25 cellular contexts compared by ENCODE assay signal in genomic region chr14:100786131-100786530, GRCh38. TPM values are rescaled to one million over a fixed set of nuclear protein-coding genes. Genes with fewer than 3 reads are reported as not detected.
DNase-seq lines count a peak whose midpoint lies in the region.
"Had no signal": no experiment of that assay in that cellular context is flagged by ENCODE, and none has a peak within 500 bp of the region (broad histone marks: within the 10 kb centered on the region; RNA-seq: fewer than 3 reads in every experiment).

No MANE protein-coding gene starts in this region.

- no peaks in the 10 kb centered on the region for H3K36me3 ChIP-seq in SJCRH30
- H3K36me3 ChIP-seq: gastrocnemius medialis had no signal

- no peak overlapping the region for H3K4me3 ChIP-seq in SJCRH30
- H3K4me3 ChIP-seq: gastrocnemius medialis, skin epidermis had no signal

- peak; percentile 67 for DNase-seq in NCI-H146 (lab: John Stamatoyannopoulos, UW)
- peak; percentile 74 to 82 for DNase-seq in SJCRH30
- DNase-seq in hypothalamus (lab: John Stamatoyannopoulos, UW): peak in 27 of 51 donors; percentile 5 to 64 (median 29)
- peak; percentile 73 for DNase-seq in pons (ENCODE audit: low spot score)
- DNase-seq in NCI-H1930 (lab: John Stamatoyannopoulos, UW): no peak
- no peak for DNase-seq in NCI-H1436 (lab: John Stamatoyannopoulos, UW)
- no peak for DNase-seq in activated CD4-positive, alpha-beta memory T cell treated with anti-CD3 and anti-CD28 coated beads, Interleukin-2, amount 10 ng/mL, durations not matched to agents 7 days and 5 days
- DNase-seq in NCI-H2081 treated with DMSO at 0.1 percent for 48 hours (lab: John Stamatoyannopoulos, UW): no peak
- DNase-seq: activated naive CD4-positive, alpha-beta T cell treated with anti-CD3 and anti-CD28 coated beads, Interleukin-2, amount 10 ng/mL, durations not matched to agents 7 days and 5 days; activated T-cell treated with anti-CD3 and anti-CD28 coated beads, Interleukin-2, amount 50 U/mL, for 4 hours; gastrocnemius medialis; HFFc6; naive thymus-derived CD4-positive, alpha-beta T cell; NCI-H1092 treated with DMSO at 0.1 percent for 48 hours; NCI-H2107; NCI-H526; stimulated activated naive B cell treated with anti-CD40 and anti-IgM and Interleukin-4, amounts not matched to agents 10 μg/mL and 1 μg/mL and 100 μg/mL, for 72 hours; SW 1271 had no signal

- CTCF ChIA-PET in activated CD4-positive, alpha-beta memory T cell treated with anti-CD3 and anti-CD28 coated beads, Interleukin-2, amount 10 ng/mL, durations not matched to agents 7 days and 5 days (lab: Charles Lee): no interaction called here

- no peaks in the 10 kb centered on the region for H3K4me1 Mint-ChIP-seq in activated CD4-positive, alpha-beta memory T cell treated with anti-CD3 and anti-CD28 coated beads, Interleukin-2, amount 10 ng/mL, durations not matched to agents 7 days and 5 days
- H3K4me1 Mint-ChIP-seq: activated naive CD4-positive, alpha-beta T cell treated with anti-CD3 and anti-CD28 coated beads, Interleukin-2, amount 10 ng/mL, durations not matched to agents 7 days and 5 days; memory B cell; stimulated activated naive B cell treated with anti-CD40 and anti-IgM and Interleukin-4, amounts not matched to agents 10 μg/mL and 1 μg/mL and 100 μg/mL, for 72 hours had no signal

- no peaks in the 10 kb centered on the region for H3K27me3 Mint-ChIP-seq in activated CD4-positive, alpha-beta memory T cell treated with anti-CD3 and anti-CD28 coated beads, Interleukin-2, amount 10 ng/mL, durations not matched to agents 7 days and 5 days

- H3K9me3 Mint-ChIP-seq in activated CD4-positive, alpha-beta memory T cell treated with anti-CD3 and anti-CD28 coated beads, Interleukin-2, amount 10 ng/mL, durations not matched to agents 7 days and 5 days: no peaks in the 10 kb centered on the region
- H3K9me3 Mint-ChIP-seq: activated naive CD4-positive, alpha-beta T cell treated with anti-CD3 and anti-CD28 coated beads, Interleukin-2, amount 10 ng/mL, durations not matched to agents 7 days and 5 days; activated T-cell treated with anti-CD3 and anti-CD28 coated beads, Interleukin-2, amount 50 U/mL, for 4 hours; HFFc6; stimulated activated naive B cell treated with anti-CD40 and anti-IgM and Interleukin-4, amounts not matched to agents 10 μg/mL and 1 μg/mL and 100 μg/mL, for 72 hours had no signal

- no peak overlapping the region for H3K27ac Mint-ChIP-seq in activated CD4-positive, alpha-beta memory T cell treated with anti-CD3 and anti-CD28 coated beads, Interleukin-2, amount 10 ng/mL, durations not matched to agents 7 days and 5 days
- H3K27ac Mint-ChIP-seq: activated naive CD4-positive, alpha-beta T cell treated with anti-CD3 and anti-CD28 coated beads, Interleukin-2, amount 10 ng/mL, durations not matched to agents 7 days and 5 days; HFFc6; memory B cell; naive thymus-derived CD4-positive, alpha-beta T cell; stimulated activated naive B cell treated with anti-CD40 and anti-IgM and Interleukin-4, amounts not matched to agents 10 μg/mL and 1 μg/mL and 100 μg/mL, for 72 hours had no signal

- no peaks in the 10 kb centered on the region for H3K27me3 ChIP-seq in SJCRH30

- H3K27ac ChIP-seq in SJCRH30: peak overlapping the region; percentile 20
- H3K27ac ChIP-seq: gastrocnemius medialis, parathyroid adenoma, skin epidermis had no signal

- no peaks in the 10 kb centered on the region for H3K36me3 Mint-ChIP-seq in activated CD4-positive, alpha-beta memory T cell treated with anti-CD3 and anti-CD28 coated beads, Interleukin-2, amount 10 ng/mL, durations not matched to agents 7 days and 5 days (ENCODE audit: low read depth)
- H3K36me3 Mint-ChIP-seq: activated naive CD4-positive, alpha-beta T cell treated with anti-CD3 and anti-CD28 coated beads, Interleukin-2, amount 10 ng/mL, durations not matched to agents 7 days and 5 days; memory B cell; naive thymus-derived CD4-positive, alpha-beta T cell; stimulated activated naive B cell treated with anti-CD40 and anti-IgM and Interleukin-4, amounts not matched to agents 10 μg/mL and 1 μg/mL and 100 μg/mL, for 72 hours had no signal

- POLR2A ChIA-PET in activated CD4-positive, alpha-beta memory T cell treated with anti-CD3 and anti-CD28 coated beads, Interleukin-2, amount 10 ng/mL, durations not matched to agents 7 days and 5 days (lab: Charles Lee): no interaction called here

- no peaks in the 10 kb centered on the region for H3K9me3 ChIP-seq in SJCRH30 (replicated peaks)
- H3K9me3 ChIP-seq: gastrocnemius medialis had no signal

- H3K4me3 Mint-ChIP-seq in activated CD4-positive, alpha-beta memory T cell treated with anti-CD3 and anti-CD28 coated beads, Interleukin-2, amount 10 ng/mL, durations not matched to agents 7 days and 5 days: no peak overlapping the region
- H3K4me3 Mint-ChIP-seq: activated naive CD4-positive, alpha-beta T cell treated with anti-CD3 and anti-CD28 coated beads, Interleukin-2, amount 10 ng/mL, durations not matched to agents 7 days and 5 days; activated T-cell treated with anti-CD3 and anti-CD28 coated beads, Interleukin-2, amount 50 U/mL, for 4 hours; HFFc6; memory B cell; naive thymus-derived CD4-positive, alpha-beta T cell; stimulated activated naive B cell treated with anti-CD40 and anti-IgM and Interleukin-4, amounts not matched to agents 10 μg/mL and 1 μg/mL and 100 μg/mL, for 72 hours had no signal

- H3K4me1 ChIP-seq in SJCRH30: peaks cover 63% of the 10 kb centered on the region
- H3K4me1 ChIP-seq: gastrocnemius medialis, parathyroid adenoma had no signal

RNA-seq across cellular contexts. Expression of gene MEG3, which starts 39.8 kb away (rescaled TPM):
- 241 and 419 TPM in 2 replicates for total RNA-seq in SJCRH30 (2014; rRNA removed; shearing (Covaris generic))
- total RNA-seq in activated CD4-positive, alpha-beta memory T cell treated with anti-CD3 and anti-CD28 coated beads, Interleukin-2, amount 10 ng/mL, durations not matched to agents 7 days and 5 days: not detected
- total RNA-seq: activated CD8-positive, alpha-beta memory T cell treated with anti-CD3 and anti-CD28 coated beads for 36 hours; HepG2 had no signal

RNA-seq across cellular contexts. Expression of gene DLK1, which starts 59.4 kb away (rescaled TPM):
- 0.20 and 0.28 TPM in 2 replicates for total RNA-seq in SJCRH30 (2014; rRNA removed; shearing (Covaris generic))
- total RNA-seq in activated CD4-positive, alpha-beta memory T cell treated with anti-CD3 and anti-CD28 coated beads, Interleukin-2, amount 10 ng/mL, durations not matched to agents 7 days and 5 days: not detected
- total RNA-seq: activated CD8-positive, alpha-beta memory T cell treated with anti-CD3 and anti-CD28 coated beads for 36 hours; HFFc6; kidney epithelial cell; LHCN-M2; naive thymus-derived CD4-positive, alpha-beta T cell had no signal

Comparison
In these comparisons a context has a peak if more than half of its experiments do, and no peak if none do; other contexts are left out.
1. DNase-seq: peak in NCI-H146 (single experiment), SJCRH30 (2 of 2), hypothalamus (27 of 51) and pons (single experiment); none in NCI-H1930 (0 of 2), NCI-H1436 (single experiment), activated CD4-positive, alpha-beta memory T cell treated with anti-CD3 and anti-CD28 coated beads, Interleukin-2, amount 10 ng/mL, durations not matched to agents 7 days and 5 days (single experiment) and NCI-H2081 treated with DMSO at 0.1 percent for 48 hours (single experiment).
2. RNA of gene MEG3, which starts 39.8 kb away (total RNA-seq): 241 to 419 TPM in SJCRH30; not detected in activated CD4-positive, alpha-beta memory T cell treated with anti-CD3 and anti-CD28 coated beads, Interleukin-2, amount 10 ng/mL, durations not matched to agents 7 days and 5 days; every median in the first group is over 100 times any median in the second.